ENCODE assay signal across 1 cellular context in genomic region chr15:50138391-50138790, GRCh38.
A peak's percentile ranks its signal among the peaks of the same experiment; 100 is the strongest.
TF ChIP-seq lines count a peak whose summit lies in the region.

No MANE protein-coding gene starts in this region.

TF ChIP-seq in neural cell, 6 proteins besides CTCF, POLR2A, EP300 and RAD21 (continued from another document):
- peak; percentile 44 for TF ChIP-seq SMC3 (conservative IDR thresholded peaks at IDR 0.05; ENCODE audit: poor library complexity)
- TF ChIP-seq POLR2AphosphoS5 (IDR thresholded peaks at IDR 0.05): no peak
